ENCODE assay signal across 14 cellular contexts in the genomic region with DNA sequence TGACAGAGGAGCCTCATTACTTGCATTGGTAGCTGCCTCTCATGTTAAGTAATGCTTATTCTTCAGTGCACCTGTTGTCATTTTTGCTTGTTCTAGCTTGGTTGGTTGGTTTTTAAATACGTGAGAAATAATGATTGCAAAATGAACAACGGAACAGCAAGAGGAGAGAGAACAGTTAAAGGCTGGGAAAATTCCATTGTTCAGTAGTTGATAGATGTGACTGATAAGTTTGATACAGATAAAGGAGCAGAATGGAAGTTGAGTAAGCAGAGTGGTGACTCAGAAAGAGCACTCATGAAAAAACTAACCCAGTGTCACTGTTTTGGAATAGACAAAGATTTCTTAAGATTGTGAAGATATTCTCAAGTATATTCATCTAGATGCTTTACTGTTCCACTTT.
A peak's percentile ranks its signal among the peaks of the same experiment; 100 is the strongest.
DNase-seq lines count a peak whose midpoint lies in the region; ATAC-seq and TF ChIP-seq lines count a peak whose summit lies in the region.
"Had no signal": no experiment of that assay in that cellular context is flagged by ENCODE, and none has a peak within 500 bp of the region (broad histone marks: within the 10 kb centered on the region; RNA-seq: fewer than 3 reads in every experiment).

No MANE protein-coding gene starts in this region.

- no peak for ATAC-seq in GM21528 (IDR thresholded peaks at IDR 0.05; ENCODE audit: low FRiP score, unreplicated experiment)
- no peak for ATAC-seq in GM21367 (IDR thresholded peaks at IDR 0.05; ENCODE audit: unreplicated experiment)

- DNase-seq in EH (ENCODE audit: low read depth) (peak; percentile 88), NB4 (ENCODE audit: low read depth) (peak; percentile 74), cardiac fibroblast (ENCODE audit: low read depth in 2 of 2) (peak; percentile 33 to 73), non-pigmented ciliary epithelial cell (ENCODE audit: low read depth) (peak; percentile 65), DMS53 (lab: John Stamatoyannopoulos, UW) (no peak), NCI-H1694 (lab: John Stamatoyannopoulos, UW) (no peak)
- DNase-seq: activated CD4-positive, alpha-beta T cell treated with anti-CD3 and anti-CD28 coated beads, Interleukin-2, amount 50 U/mL, for 1 hour; DND-41; H9; hypothalamus; NCI-H1694 treated with DMSO at 0.1 percent for 48 hours; stimulated activated CD4-positive, alpha-beta T cell treated with anti-CD3 and anti-CD28 coated beads, Interleukin-4, amount 100 ng/mL, for 24 hours had no signal

- no peak for TF ChIP-seq CTCF in NB4 (IDR thresholded peaks at IDR 0.05; ENCODE audit: low read depth, low read length)
- no peak for TF ChIP-seq CTCF in cardiac fibroblast (IDR thresholded peaks at IDR 0.05; ENCODE audit: low read depth, low read length)

- TF ChIP-seq POLR2A in NB4 (IDR thresholded peaks at IDR 0.05; ENCODE audit: extremely low read depth, insufficient read length) = no peak

- no peak overlapping the region for H3K4me3 ChIP-seq in NB4 (ENCODE audit: low read depth, low read length)
- no peak overlapping the region for H3K4me3 ChIP-seq in cardiac fibroblast (replicated peaks in 1 of 2; ENCODE audit: low read depth in 2 of 2, low read length in 2 of 2)

Comparison
In these comparisons a context has a peak if more than half of its experiments do, and no peak if none do; other contexts are left out.
1. DNase-seq: peak in EH (single experiment), NB4 (single experiment), cardiac fibroblast (2 of 2) and non-pigmented ciliary epithelial cell (single experiment); none in DMS53 (single experiment) and NCI-H1694 (single experiment).